ENCODE assay signal across 1 cellular context in genomic region chr11:88555018-88555828, GRCh38.
TF ChIP-seq lines count a peak whose summit lies in the region.

No MANE protein-coding gene starts in this region.

TF ChIP-seq in SK-N-SH, 30 proteins besides CTCF, POLR2A, EP300 and RAD21 (continued from another document):
- peak; percentile 14; the same call in 1 of the 2 replicates for TF ChIP-seq ZBTB33 (IDR thresholded peaks at IDR 0.05; ENCODE audit: borderline replicate concordance, low read depth)
- peak; percentile 54; the same call in 1 of the 2 replicates for TF ChIP-seq POLR2AphosphoS5 (IDR thresholded peaks at IDR 0.05; ENCODE audit: low read depth, low read length)
- TF ChIP-seq EZH2phosphoT487 (IDR thresholded peaks at IDR 0.05; ENCODE audit: borderline replicate concordance, low read depth), result no peak
- peak; percentile 90 for TF ChIP-seq NFIC (IDR thresholded peaks at IDR 0.05; ENCODE audit: borderline replicate concordance)
- TF ChIP-seq FOXM1 (IDR thresholded peaks at IDR 0.05; ENCODE audit: low read depth), result peak; percentile 70; the same call in 1 of the 2 replicates
- no peak for TF ChIP-seq REST (IDR thresholded peaks at IDR 0.05; ENCODE audit: low read depth, low read length)
- TF ChIP-seq MAX (IDR thresholded peaks at IDR 0.05; ENCODE audit: low read depth), result peak; percentile 70
- TF ChIP-seq PBX3 (IDR thresholded peaks at IDR 0.05), result peak; percentile 66
- peak; percentile 85 for TF ChIP-seq TCF12 (IDR thresholded peaks at IDR 0.05)
- TF ChIP-seq FOXJ3 (CRISPR knock-in tag; IDR thresholded peaks at IDR 0.05), result no peak
